ENCODE assay signal across 31 cellular contexts in the genomic region with DNA sequence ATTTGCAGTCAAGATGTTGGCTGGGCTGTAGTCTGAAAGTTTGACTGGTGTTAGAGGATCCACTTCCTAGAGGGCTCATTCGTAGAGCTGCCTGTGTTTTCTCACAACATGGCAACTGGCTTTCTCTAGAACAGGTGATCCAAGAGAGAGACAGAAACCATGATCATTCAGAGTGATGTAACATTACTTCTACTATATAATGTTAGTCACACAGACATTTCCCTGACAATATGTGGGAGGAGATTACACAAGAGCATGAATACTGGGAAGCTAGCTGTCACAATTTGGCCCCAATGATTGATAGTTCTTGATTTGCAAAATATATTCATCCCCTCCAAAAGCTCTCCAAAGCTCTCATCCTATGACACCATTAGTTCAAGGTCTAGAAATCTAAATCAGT. TPM values are rescaled to one million over a fixed set of nuclear protein-coding genes. Genes with fewer than 3 reads are reported as not detected.
A peak's percentile ranks its signal among the peaks of the same experiment; 100 is the strongest.
DNase-seq lines count a peak whose midpoint lies in the region; ATAC-seq and TF ChIP-seq lines count a peak whose summit lies in the region.
"Had no signal": no experiment of that assay in that cellular context is flagged by ENCODE, and none has a peak within 500 bp of the region (broad histone marks: within the 10 kb centered on the region; RNA-seq: fewer than 3 reads in every experiment).

No MANE protein-coding gene starts in this region.

- WGBS in testis, 2 donors = 84 to 85% methylated on average over 1 of the region's 1 CpG

- H3K4me1 ChIP-seq in testis = no peaks in the 10 kb centered on the region
- H3K4me1 ChIP-seq: BE2C, psoas muscle had no signal

- H3K36me3 ChIP-seq in testis (ENCODE audit: low read depth, missing control alignments) = no peaks in the 10 kb centered on the region
- H3K36me3 ChIP-seq: Peyer's patch had no signal

- no peaks in the 10 kb centered on the region for H3K9me3 ChIP-seq in testis
- H3K9me3 ChIP-seq: A549, BE2C, Peyer's patch, psoas muscle had no signal

- DNase-seq in activated naive CD4-positive, alpha-beta T cell treated with anti-CD3 and anti-CD28 coated beads, Interleukin-2, amount 50 U/mL, for 72 hours (ENCODE audit: low spot score in 2 of 2) = no peak
- no peak for DNase-seq in activated naive CD4-positive, alpha-beta T cell treated with anti-CD3 and anti-CD28 coated beads, Interleukin-2, amount 50 U/mL, for 16 hours
- peak; percentile 12 for DNase-seq in RWPE1 (ENCODE audit: low spot score)
- DNase-seq in fibroblast of mammary gland (ENCODE audit: low read depth) = peak; percentile 50
- no peak for DNase-seq in testis
- DNase-seq in activated effector memory CD4-positive, alpha-beta T cell treated with Interleukin-2 at 50 U/mL for 16 hours = no peak
- no peak for DNase-seq in GDM1 (lab: John Stamatoyannopoulos, UW)
- DNase-seq: activated CD8-positive, alpha-beta memory T cell treated with anti-CD3 and anti-CD28 coated beads for 24 hours; activated naive CD4-positive, alpha-beta T cell; activated T-cell treated with anti-CD3 and anti-CD28 coated beads, Interleukin-2, amount 50 U/mL, for 1 hour; aorta; BE2C; COR-L47; DND-41; foreskin fibroblast; H7; naive thymus-derived CD4-positive, alpha-beta T cell; NCI-H1417 treated with DMSO at 0.1 percent for 48 hours; NCI-H2107; NCI-H510A treated with DMSO at 0.1 percent for 48 hours; NK-92 treated with Interleukin-12 subunit alpha and Interleukin-12 subunit beta, amount 100 ng/mL, for 24 hours; nucleus accumbens; Peyer's patch; psoas muscle had no signal

- CTCF ChIA-PET in RWPE1 (lab: Yijun Ruan, JAX) = interaction anchor here (0.6 kb wide), 1 partner anchor 73 kb away, joined by 4 read pairs; no protein-coding TSS in a partner anchor

- peaks cover 0 to 3% of the 10 kb centered on the region in 2 donors for H3K9me3 Mint-ChIP-seq in activated naive CD4-positive, alpha-beta T cell treated with anti-CD3 and anti-CD28 coated beads, Interleukin-2, amount 50 U/mL, for 72 hours
- H3K9me3 Mint-ChIP-seq: dendritic cell treated with granulocyte-macrophage colony-stimulating factor and Interleukin-4, amounts not matched to agents 40 ng/mL and 50 ng/mL, for 4 days; type B pancreatic cell had no signal

- TF ChIP-seq CTCF in RWPE1 (conservative IDR thresholded peaks at IDR 0.05; ENCODE audit: low read depth) = no peak
- no peak for TF ChIP-seq CTCF in fibroblast of mammary gland (conservative IDR thresholded peaks at IDR 0.05; ENCODE audit: control insufficient read depth, insufficient read depth, low read depth, low read length)
- no peak for TF ChIP-seq CTCF in testis (IDR thresholded peaks at IDR 0.05)

- POLR2A ChIA-PET in RWPE1 (lab: Yijun Ruan, JAX; ENCODE audit: low non-redundant PET) = no interaction called here

- no peak for TF ChIP-seq POLR2A in testis (IDR thresholded peaks at IDR 0.05)

- no peak overlapping the region for H3K4me3 ChIP-seq in fibroblast of mammary gland (ENCODE audit: control insufficient read depth, low read depth, low read length)
- H3K4me3 ChIP-seq in testis = no peak overlapping the region
- H3K4me3 ChIP-seq: A549, Peyer's patch, psoas muscle, skin epidermis had no signal

- peak; percentile 35 to 43 for ATAC-seq in activated naive CD4-positive, alpha-beta T cell treated with anti-CD3 and anti-CD28 coated beads, Interleukin-2, amount 50 U/mL, for 72 hours
- ATAC-seq in GM19463 (IDR thresholded peaks at IDR 0.05; ENCODE audit: unreplicated experiment) = no peak
- ATAC-seq: A549; HepG2; naive thymus-derived CD4-positive, alpha-beta T cell; psoas muscle had no signal

- H3K36me3 Mint-ChIP-seq in activated naive CD4-positive, alpha-beta T cell treated with anti-CD3 and anti-CD28 coated beads, Interleukin-2, amount 50 U/mL, for 72 hours = peaks cover 27 to 56% of the 10 kb centered on the region in 2 donors

- intact Hi-C loops in testis (cut with DNase I; ENCODE audit: low total_unique reads) = no loop called here

- H3K27ac ChIP-seq in RWPE1 (no peak overlapping the region), testis (no peak overlapping the region)
- H3K27ac ChIP-seq: A549, HL-60, Peyer's patch, psoas muscle, skin epidermis had no signal

- no peak overlapping the region for H3K27ac Mint-ChIP-seq in activated naive CD4-positive, alpha-beta T cell treated with anti-CD3 and anti-CD28 coated beads, Interleukin-2, amount 50 U/mL, for 72 hours
- H3K27ac Mint-ChIP-seq: dendritic cell treated with granulocyte-macrophage colony-stimulating factor and Interleukin-4, amounts not matched to agents 40 ng/mL and 50 ng/mL, for 4 days; type B pancreatic cell had no signal

- no peaks in the 10 kb centered on the region for H3K27me3 ChIP-seq in testis
- H3K27me3 ChIP-seq: BE2C, Peyer's patch had no signal

RNA-seq across cellular contexts. Expression of gene TMEM161B, which starts 10.9 kb away (rescaled TPM):
- 10 to 100 TPM; 25.5 to 30.9 TPM for total RNA-seq in activated naive CD4-positive, alpha-beta T cell treated with anti-CD3 and anti-CD28 coated beads, Interleukin-2, amount 50 U/mL, for 72 hours
- total RNA-seq in testis = 10 to 100 TPM; 20.2 to 23.5 TPM
- polyA plus RNA-seq in testis (ENCODE audit: insufficient read depth, low read depth, low replicate concordance) = 25.6 TPM

Comparison
In these comparisons a context has a peak if more than half of its experiments do, and no peak if none do; other contexts are left out.
1. DNase-seq: peak in RWPE1 (single experiment) and fibroblast of mammary gland (single experiment); none in activated naive CD4-positive, alpha-beta T cell treated with anti-CD3 and anti-CD28 coated beads, Interleukin-2, amount 50 U/mL, for 72 hours (0 of 2), activated naive CD4-positive, alpha-beta T cell treated with anti-CD3 and anti-CD28 coated beads, Interleukin-2, amount 50 U/mL, for 16 hours (single experiment), testis (single experiment), activated effector memory CD4-positive, alpha-beta T cell treated with Interleukin-2 at 50 U/mL for 16 hours (single experiment) and GDM1 (single experiment).